In genomic region chr17:48294989-48295892, GRCh38 we compare ENCODE assay signal across 10 cellular contexts.
A peak's percentile ranks its signal among the peaks of the same experiment; 100 is the strongest.
DNase-seq lines count a peak whose midpoint lies in the region; ATAC-seq and TF ChIP-seq lines count a peak whose summit lies in the region.
"Had no signal": no experiment of that assay in that cellular context is flagged by ENCODE, and none has a peak within 500 bp of the region (broad histone marks: within the 10 kb centered on the region; RNA-seq: fewer than 3 reads in every experiment).

No MANE protein-coding gene starts in this region.

- H3K4me2 ChIP-seq in Loucy (ENCODE audit: low read depth, low read length, poor library complexity, severe bottlenecking), result peak overlapping the region; percentile 85

- WGBS in spleen, 5 donors, result 7 to 16% (median 10%) methylated on average over 8 of the region's 8 CpGs

- no peak for ATAC-seq in HG03442 (IDR thresholded peaks at IDR 0.05; ENCODE audit: unreplicated experiment)

- H3K9me3 ChIP-seq in Loucy (ENCODE audit: insufficient read depth, low read depth, low read length) (no peaks in the 10 kb centered on the region), spleen (no peaks in the 10 kb centered on the region)
- H3K9me3 ChIP-seq: uterus had no signal

- H3K9me2 ChIP-seq in Loucy (replicated peaks; ENCODE audit: low read depth, low read length), result no peaks in the 10 kb centered on the region

- peaks cover 56% of the 10 kb centered on the region for H3K4me1 Mint-ChIP-seq in activated naive CD8-positive, alpha-beta T cell treated with anti-CD3 and anti-CD28 coated beads for 36 hours

- TF ChIP-seq CTCF in Loucy (conservative IDR thresholded peaks at IDR 0.05; ENCODE audit: low read length), result no peak
- no peak for TF ChIP-seq CTCF in spleen (IDR thresholded peaks at IDR 0.05 in 8 of 11, conservative IDR thresholded peaks at IDR 0.05 in 3 of 11)

- H3K27me3 ChIP-seq in Loucy (ENCODE audit: insufficient read depth, low read length, poor library complexity, severe bottlenecking) (no peaks in the 10 kb centered on the region), spleen (replicated peaks in 1 of 7) (peaks cover 0 to 19% (median 0%) of the 10 kb centered on the region in 7 donors)

- no peaks in the 10 kb centered on the region for H3K27me3 Mint-ChIP-seq in activated naive CD8-positive, alpha-beta T cell treated with anti-CD3 and anti-CD28 coated beads for 36 hours

- H3F3A ChIP-seq in Loucy (ENCODE audit: low read depth), result no peaks in the 10 kb centered on the region

- H3K36me3 Mint-ChIP-seq in activated naive CD8-positive, alpha-beta T cell treated with anti-CD3 and anti-CD28 coated beads for 36 hours, result peaks cover 16% of the 10 kb centered on the region

- no peaks in the 10 kb centered on the region for H4K20me1 ChIP-seq in Loucy (ENCODE audit: insufficient read depth, low read length, poor library complexity, severe bottlenecking)

- DNase-seq in NCI-H1092 treated with DMSO at 0.1 percent for 48 hours (lab: John Stamatoyannopoulos, UW), result peak; percentile 76
- DNase-seq in NCI-H1092 (lab: John Stamatoyannopoulos, UW), result no peak
- no peak for DNase-seq in activated naive CD8-positive, alpha-beta T cell treated with anti-CD3 and anti-CD28 coated beads for 36 hours
- no peak for DNase-seq in spleen
- no peak for DNase-seq in SW480 (ENCODE audit: low spot score)
- no peak for DNase-seq in NCI-H526 (lab: John Stamatoyannopoulos, UW)
- DNase-seq: uterus had no signal

- H2AFZ ChIP-seq in Loucy (ENCODE audit: low read length), result peak overlapping the region; percentile 70

- intact Hi-C loops in spleen (cut with DNase I; ENCODE audit: low total_unique reads), result no loop called here

- TF ChIP-seq POLR2A in spleen (IDR thresholded peaks at IDR 0.05), result no peak

- peaks cover 28% of the 10 kb centered on the region for H3K4me1 ChIP-seq in Loucy (ENCODE audit: insufficient read depth, low read length, poor library complexity, severe bottlenecking)
- peaks cover 0 to 29% (median 18%) of the 10 kb centered on the region in 6 donors for H3K4me1 ChIP-seq in spleen
- H3K4me1 ChIP-seq: uterus had no signal

- peak overlapping the region; percentile 81 for H3K4me3 Mint-ChIP-seq in activated naive CD8-positive, alpha-beta T cell treated with anti-CD3 and anti-CD28 coated beads for 36 hours

- no peaks in the 10 kb centered on the region for H3K9me3 Mint-ChIP-seq in activated naive CD8-positive, alpha-beta T cell treated with anti-CD3 and anti-CD28 coated beads for 36 hours

- H3K79me2 ChIP-seq in Loucy (ENCODE audit: insufficient read depth, low read length), result 0 out of 2 replicates have a peak, but pooled peaks cover 8% of the 10 kb centered on the region

- peak overlapping the region; percentile 53 for H3K9ac ChIP-seq in Loucy (ENCODE audit: low read depth, low read length, poor library complexity, severe bottlenecking)

- no peaks in the 10 kb centered on the region for H3K36me3 ChIP-seq in Loucy (ENCODE audit: insufficient read depth, low read length)
- no peaks in the 10 kb centered on the region for H3K36me3 ChIP-seq in spleen
- H3K36me3 ChIP-seq: uterus had no signal

- H3K27ac Mint-ChIP-seq in activated naive CD8-positive, alpha-beta T cell treated with anti-CD3 and anti-CD28 coated beads for 36 hours, result peak overlapping the region; percentile 97

- H3K27ac ChIP-seq in spleen, result peak overlapping the region in 6 of 8 donors; percentile 12 to 71 (median 61)
- H3K27ac ChIP-seq: 22Rv1 had no signal

- H3K4me3 ChIP-seq in Loucy (ENCODE audit: low read length, poor library complexity, severe bottlenecking) (peak overlapping the region; percentile 67), spleen (peak overlapping the region in 5 of 8 donors; percentile 6 to 44 (median 11))
- H3K4me3 ChIP-seq: uterus had no signal
